8 cellular contexts compared by ENCODE assay signal in the genomic region with DNA sequence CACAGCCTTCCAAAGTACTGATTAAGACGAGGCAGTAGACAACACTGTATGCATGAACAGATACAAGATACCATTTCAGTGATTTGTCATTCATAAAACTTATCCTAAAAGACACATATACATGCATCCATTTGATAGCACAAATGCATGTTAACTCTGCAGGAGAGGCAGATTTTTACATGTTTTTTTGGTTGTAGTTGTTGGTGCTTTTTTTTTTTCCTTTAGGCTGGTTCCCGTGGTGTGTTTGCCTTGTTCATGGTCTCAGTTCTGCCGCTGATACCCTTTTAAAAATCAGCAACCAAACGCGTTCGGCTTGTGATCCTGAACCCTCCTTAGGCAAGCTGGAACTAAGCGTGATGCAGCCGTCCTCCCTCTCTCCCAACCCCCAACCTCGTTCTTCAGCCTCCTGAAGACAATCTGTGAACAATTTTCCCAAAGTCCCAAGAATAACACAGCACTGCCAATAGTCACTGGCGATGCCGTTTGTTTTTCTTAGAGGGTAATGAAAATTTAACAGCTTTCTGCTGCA. TPM values are rescaled to one million over a fixed set of nuclear protein-coding genes. Genes with fewer than 3 reads are reported as not detected.
DNase-seq lines count a peak whose midpoint lies in the region; ATAC-seq and TF ChIP-seq lines count a peak whose summit lies in the region.

No MANE protein-coding gene starts in this region.

- H3K4me1 Mint-ChIP-seq in endodermal cell = peaks cover 22% of the 10 kb centered on the region
- H3K4me1 Mint-ChIP-seq in nephron = peaks cover 50% of the 10 kb centered on the region

- H3K27me3 ChIP-seq in endodermal cell (ENCODE audit: control insufficient read depth, insufficient read depth, low read length, poor library complexity, severe bottlenecking) = peaks cover 12% of the 10 kb centered on the region

- no peak for ATAC-seq in GM19328 (IDR thresholded peaks at IDR 0.05; ENCODE audit: unreplicated experiment)
- no peak for ATAC-seq in GM18519 (IDR thresholded peaks at IDR 0.05; ENCODE audit: low FRiP score, unreplicated experiment)
- no peak for ATAC-seq in HG02763 (IDR thresholded peaks at IDR 0.05; ENCODE audit: unreplicated experiment)

- 30 to 31% methylated on average over 10 to 11 of the region's 11 CpGs for WGBS in endodermal cell (ENCODE audit: insufficient coverage in 1 of 2, insufficient read length in 1 of 2), 2 experiments

- no peaks in the 10 kb centered on the region for H3K9me3 ChIP-seq in endodermal cell (ENCODE audit: control insufficient read depth, low read length)

- H3K4me1 ChIP-seq in endodermal cell (ENCODE audit: control insufficient read depth, insufficient read depth, low read length) = no peaks in the 10 kb centered on the region

- H3K9me3 Mint-ChIP-seq in endodermal cell (no peaks in the 10 kb centered on the region), nephron (no peaks in the 10 kb centered on the region)

- H3K36me3 Mint-ChIP-seq in endodermal cell (ENCODE audit: low read depth) = no peaks in the 10 kb centered on the region
- H3K36me3 Mint-ChIP-seq in nephron (ENCODE audit: low read depth) = no peaks in the 10 kb centered on the region

- H3K36me3 ChIP-seq in endodermal cell (ENCODE audit: control insufficient read depth, insufficient read depth, low read length) = peaks cover 16% of the 10 kb centered on the region

- peak overlapping the region; percentile 46 for H3K9ac ChIP-seq in endodermal cell (ENCODE audit: extremely low read depth, low read length, poor library complexity, severe bottlenecking)

- no peak overlapping the region for H3K27ac ChIP-seq in endodermal cell (ENCODE audit: low read depth, low read length)

- H3K27ac Mint-ChIP-seq in endodermal cell (no peak overlapping the region), nephron (peak overlapping the region; percentile 92 to 96 (median 93))

- DNase-seq in Ammon's horn (ENCODE audit: low spot score) = peak; percentile 35
- peak; percentile 65 for DNase-seq in NCI-H69 (lab: John Stamatoyannopoulos, UW)
- DNase-seq in endodermal cell = no peak
- DNase-seq in GM20000 (ENCODE audit: low spot score) = no peak

- H3K4me3 Mint-ChIP-seq in endodermal cell = peak overlapping the region; percentile 75
- H3K4me3 Mint-ChIP-seq in nephron = peak overlapping the region; percentile 92 to 94 (median 92)

- H3K4me3 ChIP-seq in endodermal cell (ENCODE audit: low read length) = peak overlapping the region; percentile 93

- no peak for TF ChIP-seq CTCF in endodermal cell (conservative IDR thresholded peaks at IDR 0.05)
- TF ChIP-seq CTCF in nephron (IDR thresholded peaks at IDR 0.05; ENCODE audit: unreplicated experiment in 3 of 3) = no peak
- TF ChIP-seq CTCF in GM20000 (IDR thresholded peaks at IDR 0.05; ENCODE audit: extremely low read depth, missing control alignments) = no peak

- H3K27me3 Mint-ChIP-seq in endodermal cell (ENCODE audit: insufficient read depth) (peaks cover 52% of the 10 kb centered on the region), nephron (ENCODE audit: low read depth) (peaks cover 3% of the 10 kb centered on the region)

RNA-seq across cellular contexts. Expression of gene PRICKLE1, which starts 1.2 kb away (rescaled TPM):
- total RNA-seq in endodermal cell = 10 to 100 TPM in 1 of 2 donors, 1 to 10 TPM in 1; 8.3 to 20.6 TPM
- polyA plus RNA-seq in endodermal cell (2013, experiment 1 of 2) = 7.8 TPM
- polyA plus RNA-seq in endodermal cell (2013, experiment 2 of 2) = 7.0 TPM

Comparison
In these comparisons a context has a peak if more than half of its experiments do, and no peak if none do; other contexts are left out.
1. DNase-seq: peak in Ammon's horn (single experiment) and NCI-H69 (single experiment); none in endodermal cell (single experiment) and GM20000 (single experiment).